21 cellular contexts compared by ENCODE assay signal in the genomic region with DNA sequence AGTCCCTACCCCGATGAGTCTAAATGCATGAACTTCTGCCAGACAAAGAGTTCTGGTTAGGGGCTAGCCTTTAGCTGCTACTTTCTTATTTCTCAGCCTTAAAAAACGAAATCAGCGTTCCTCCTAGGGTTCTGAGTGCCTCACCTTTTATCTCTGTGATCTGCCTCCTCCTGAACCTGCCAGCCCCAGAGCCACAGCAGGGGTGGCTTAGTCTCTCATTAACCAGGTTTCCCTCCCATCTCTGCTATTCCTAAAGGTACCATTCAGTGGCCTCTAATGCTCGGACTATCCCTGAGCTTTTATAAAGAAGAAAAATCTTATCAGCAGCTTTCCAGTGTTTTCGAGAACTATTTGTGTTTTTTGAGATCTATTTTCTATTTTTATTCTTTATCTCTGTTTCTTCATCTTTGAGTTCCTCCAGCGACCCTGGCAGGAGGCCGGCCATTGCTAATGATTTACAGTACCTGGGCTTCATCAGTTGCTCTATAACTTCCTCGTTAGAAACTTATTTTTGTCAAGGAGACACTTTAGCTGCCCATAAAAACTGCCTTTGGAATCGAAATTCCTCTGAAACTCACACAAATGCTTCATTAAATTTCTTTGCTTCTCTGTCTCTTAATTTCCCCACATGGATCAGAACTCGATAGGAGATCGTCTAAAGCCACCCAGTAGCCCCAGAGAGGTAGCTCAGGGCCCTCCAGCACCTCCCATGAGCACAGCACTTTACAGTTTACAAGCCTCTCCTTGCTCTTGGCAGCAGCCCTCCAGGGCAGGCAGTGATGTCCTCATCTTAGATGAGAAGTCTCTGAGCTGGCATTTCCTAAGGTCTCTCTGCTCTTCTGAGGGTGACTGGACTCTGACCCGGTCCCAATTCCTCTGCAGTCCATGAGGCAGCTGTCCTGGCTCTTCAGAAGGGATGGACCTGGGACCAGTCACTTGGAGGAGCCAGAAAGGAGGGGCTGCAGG.
DNase-seq lines count a peak whose midpoint lies in the region; ATAC-seq, FAIRE-seq and TF ChIP-seq lines count a peak whose summit lies in the region.
"Had no signal": no experiment of that assay in that cellular context is flagged by ENCODE, and none has a peak within 500 bp of the region (broad histone marks: within the 10 kb centered on the region; RNA-seq: fewer than 3 reads in every experiment).

No MANE protein-coding gene starts in this region.

- H2AK5ac ChIP-seq in trophoblast cell (ENCODE audit: low read length): no peak overlapping the region

- H3K4me2 ChIP-seq in BLaER1 (peak overlapping the region; percentile 17; the same call in 1 of the 2 replicates), trophoblast cell (ENCODE audit: low read length) (no peak overlapping the region)
- H3K4me2 ChIP-seq: PC-9 had no signal

- H3K4me3 ChIP-seq in BLaER1 (no peak overlapping the region), Panc1 (ENCODE audit: low read depth in 2 of 2, low read length in 2 of 2) (no peak overlapping the region), pancreas (no peak overlapping the region), trophoblast cell (ENCODE audit: low read depth, low read length) (no peak overlapping the region)
- H3K4me3 ChIP-seq: GM23248, PC-9, SJSA1 had no signal

- H3K4me1 ChIP-seq in BLaER1: peaks cover 9% of the 10 kb centered on the region
- no peaks in the 10 kb centered on the region for H3K4me1 ChIP-seq in Panc1 (ENCODE audit: control insufficient read depth, insufficient read depth, low read length)
- H3K4me1 ChIP-seq in pancreas: no peaks in the 10 kb centered on the region
- H3K4me1 ChIP-seq in trophoblast cell (ENCODE audit: control insufficient read depth in 1 of 2, insufficient read depth in 2 of 2, low read length in 2 of 2): no peaks in the 10 kb centered on the region
- H3K4me1 ChIP-seq: SJSA1 had no signal

- H4K20me1 ChIP-seq in BLaER1: no peaks in the 10 kb centered on the region

- H2BK120ac ChIP-seq in trophoblast cell (ENCODE audit: insufficient read depth, low read length, poor library complexity): no peak overlapping the region

- ATAC-seq in Panc1 (peak; percentile 51; the same call in 1 of the 2 replicates), pancreas (peak in 3 of 4 donors; percentile 23 to 76 (median 49))

- no peak overlapping the region for H2BK5ac ChIP-seq in trophoblast cell (ENCODE audit: low read depth, low read length, poor library complexity)

- H3K14ac ChIP-seq in trophoblast cell (ENCODE audit: low read length): no peak overlapping the region

- H3K36me3 ChIP-seq in BLaER1 (no peaks in the 10 kb centered on the region), Panc1 (ENCODE audit: control insufficient read depth, insufficient read depth, low read length) (no peaks in the 10 kb centered on the region), pancreas (no peaks in the 10 kb centered on the region), trophoblast cell (ENCODE audit: control insufficient read depth in 1 of 2, insufficient read depth in 2 of 2, low read length in 2 of 2) (no peaks in the 10 kb centered on the region)
- H3K36me3 ChIP-seq: SJSA1 had no signal

- H3K9me3 ChIP-seq in BLaER1 (peaks cover 15% of the 10 kb centered on the region), Panc1 (ENCODE audit: control insufficient read depth, insufficient read depth, low read depth, low read length) (no peaks in the 10 kb centered on the region), pancreas (no peaks in the 10 kb centered on the region), trophoblast cell (ENCODE audit: insufficient read depth, low read depth, low read length) (peaks cover 9% of the 10 kb centered on the region)
- H3K9me3 ChIP-seq: SJSA1 had no signal

- 28 to 29% methylated on average over 12 of the region's 12 CpGs for WGBS in pancreas, 2 donors
- no CpG with 5 or more reads among the region's 12 CpGs for WGBS in trophoblast cell (ENCODE audit: extremely low coverage, insufficient coverage, insufficient read length)

- H3K9ac ChIP-seq in BLaER1 (no peak overlapping the region), trophoblast cell (ENCODE audit: low read length) (no peak overlapping the region)
- H3K9ac ChIP-seq: GM23248 had no signal

- H3K18ac ChIP-seq in trophoblast cell (ENCODE audit: low read length): no peak overlapping the region

- POLR2A ChIA-PET in Panc1 (lab: Charles Lee): no interaction called here

- CTCF ChIA-PET in Panc1 (lab: Charles Lee): no interaction called here

- H3K79me1 ChIP-seq in trophoblast cell (ENCODE audit: low read length): no peaks in the 10 kb centered on the region

- no peak for TF ChIP-seq CTCF in Panc1 (IDR thresholded peaks at IDR 0.05)
- TF ChIP-seq CTCF in pancreas (IDR thresholded peaks at IDR 0.05): no peak
- TF ChIP-seq CTCF in GM13977 (IDR thresholded peaks at IDR 0.05; ENCODE audit: extremely low read depth, insufficient read depth, missing control alignments): no peak

- no peak for FAIRE-seq in pancreas (lab: Jason Lieb, UNC)
- FAIRE-seq: A204.1, GM12891, GM18507 had no signal

- no peak overlapping the region for H4K8ac ChIP-seq in trophoblast cell (ENCODE audit: low read depth, low read length)

- no peak for DNase-seq in Panc1 (ENCODE audit: low read depth, low spot score)
- DNase-seq in kidney tubule cell (ENCODE audit: low spot score): peak; percentile 60
- no peak for DNase-seq in pancreas
- no peak for DNase-seq in GM13977 (ENCODE audit: low spot score)
- DNase-seq in trophoblast cell: no peak
- no peak for DNase-seq in GM03348 (ENCODE audit: low spot score)
- DNase-seq: CD4-positive, alpha-beta memory T cell; GF-D8; GM23248; HCEC 1CT; KBM-7; NCI-H1417; NCI-H187; NCI-H345; NCI-H524 treated with DMSO at 0.1 percent for 48 hours; PC-9 had no signal

- H3K79me2 ChIP-seq in trophoblast cell (ENCODE audit: control insufficient read depth, insufficient read depth, low read length, poor library complexity): no peaks in the 10 kb centered on the region

- H3K27me3 ChIP-seq in BLaER1: no peaks in the 10 kb centered on the region
- H3K27me3 ChIP-seq in Panc1 (ENCODE audit: control insufficient read depth, insufficient read depth, low read length): peaks cover 6% of the 10 kb centered on the region; the same call in 1 of the 2 replicates
- H3K27me3 ChIP-seq in pancreas: no peaks in the 10 kb centered on the region
- no peaks in the 10 kb centered on the region for H3K27me3 ChIP-seq in trophoblast cell (ENCODE audit: insufficient read depth, low read length)
- H3K27me3 ChIP-seq: SJSA1 had no signal

- no peak overlapping the region for H2AFZ ChIP-seq in trophoblast cell (ENCODE audit: insufficient read depth, low read length, poor library complexity)
- H2AFZ ChIP-seq: GM23248, PC-9 had no signal

- no peak overlapping the region for H3K23ac ChIP-seq in trophoblast cell (ENCODE audit: low read length)

- H3K4ac ChIP-seq in trophoblast cell (ENCODE audit: low read depth, low read length): no peak overlapping the region

- no peak overlapping the region for H4K12ac ChIP-seq in trophoblast cell (ENCODE audit: low read depth, low read length)

- BruUV-seq in Panc1 (replicated peaks; lab: Mats Ljungman, UMichigan): no TSS peak

- H2BK12ac ChIP-seq in trophoblast cell (ENCODE audit: low read length): no peak overlapping the region

- H3K27ac ChIP-seq in BLaER1: no peak overlapping the region
- H3K27ac ChIP-seq in Panc1 (ENCODE audit: low read length): no peak overlapping the region
- H3K27ac ChIP-seq in pancreas: no peak overlapping the region
- H3K27ac ChIP-seq in trophoblast cell (ENCODE audit: low read depth, low read length): no peak overlapping the region
- H3K27ac ChIP-seq: GM23248, PC-9, SJSA1 had no signal

- in situ Hi-C loops in Panc1 (cut with HindIII; ENCODE audit: low pct_unique_long_range_greater_than_20kb, low sequenced_read_pairs) (no loop called here), GM13977 (cut with MboI; ENCODE audit: low pct_unique_long_range_greater_than_20kb, low sequenced_read_pairs, unreplicated experiment) (no loop called here)

- intact Hi-C loops in Panc1 (cut with micrococcal nuclease; ENCODE audit: unreplicated experiment): no loop called here
- intact Hi-C loops in pancreas (cut with DNase I): no loop called here

- H4K91ac ChIP-seq in trophoblast cell (ENCODE audit: low read depth, low read length): no peak overlapping the region
